ENCODE assay signal across 19 cellular contexts in genomic region chr5:150321211-150321610, GRCh38. TPM values are rescaled to one million over a fixed set of nuclear protein-coding genes. Genes with fewer than 3 reads are reported as not detected.
DNase-seq lines count a peak whose midpoint lies in the region; ATAC-seq, FAIRE-seq and TF ChIP-seq lines count a peak whose summit lies in the region.
"Had no signal": no experiment of that assay in that cellular context is flagged by ENCODE, and none has a peak within 500 bp of the region (broad histone marks: within the 10 kb centered on the region; RNA-seq: fewer than 3 reads in every experiment).

No MANE protein-coding gene starts in this region.

- H3K9me1 ChIP-seq in keratinocyte (ENCODE audit: control insufficient read depth, extremely low read depth, insufficient read depth, low read length), result peaks cover 2% of the 10 kb centered on the region

- DNase-seq in cardiac septum (ENCODE audit: low spot score) (peak; percentile 15), left ventricle myocardium superior (no peak), Panc1 (ENCODE audit: low read depth, low spot score) (no peak), keratinocyte (ENCODE audit: low read depth, low spot score) (no peak), COR-L47 (lab: John Stamatoyannopoulos, UW) (no peak), HAP-1 (ENCODE audit: low spot score in 2 of 2) (no peak), kidney tubule cell (ENCODE audit: low spot score) (no peak), mesothelial cell of epicardium (ENCODE audit: low spot score in 2 of 2, unreplicated experiment in 2 of 2) (no peak)
- DNase-seq: 8988T; BE2C; CD4-positive, alpha-beta memory T cell; DND-41; GDM1; GOT3; H9 had no signal

- dilution Hi-C loops in keratinocyte (cut with MboI; ENCODE audit: extremely low pct_ligation_motif_present, low sequenced_read_pairs), result no loop called here

- no peak for TF ChIP-seq CTCF in Panc1 (IDR thresholded peaks at IDR 0.05)
- no peak for TF ChIP-seq CTCF in keratinocyte (optimal IDR thresholded peaks at IDR 0.05 in 1 of 3, IDR thresholded peaks at IDR 0.05 in 1 of 3, conservative IDR thresholded peaks at IDR 0.05 in 1 of 3; ENCODE audit: extremely low read depth in 1 of 3, insufficient read depth in 2 of 3, low read length in 3 of 3)
- TF ChIP-seq CTCF in mesothelial cell of epicardium (IDR thresholded peaks at IDR 0.05; ENCODE audit: unreplicated experiment), result no peak

- H3K4me3 ChIP-seq in Panc1 (ENCODE audit: low read depth in 2 of 2, low read length in 2 of 2), result no peak overlapping the region
- H3K4me3 ChIP-seq in keratinocyte (ENCODE audit: control insufficient read depth in 2 of 3, extremely low read depth in 1 of 3, insufficient read depth in 2 of 3, low read depth in 1 of 3, low read length in 3 of 3), result no peak overlapping the region
- no peak overlapping the region for H3K4me3 ChIP-seq in HAP-1

- FAIRE-seq in keratinocyte (lab: Jason Lieb, UNC), result no peak
- FAIRE-seq: GM12892, GM19239 had no signal

- POLR2A ChIA-PET in Panc1 (lab: Charles Lee), result no interaction called here

- no peak overlapping the region for H3K4me3 Mint-ChIP-seq in mesothelial cell of epicardium
- H3K4me3 Mint-ChIP-seq: CD4-positive, alpha-beta memory T cell; H9 had no signal

- H3K36me3 ChIP-seq in Panc1 (ENCODE audit: control insufficient read depth, insufficient read depth, low read length) (no peaks in the 10 kb centered on the region), keratinocyte (ENCODE audit: control insufficient read depth in 2 of 2, extremely low read depth in 1 of 2, insufficient read depth in 2 of 2, low read length in 2 of 2) (no peaks in the 10 kb centered on the region), HAP-1 (replicated peaks) (no peaks in the 10 kb centered on the region)
- H3K36me3 ChIP-seq: BE2C had no signal

- no peaks in the 10 kb centered on the region for H3K27me3 Mint-ChIP-seq in mesothelial cell of epicardium (ENCODE audit: low read depth)

- H3K27ac Mint-ChIP-seq in mesothelial cell of epicardium, result no peak overlapping the region
- H3K27ac Mint-ChIP-seq: CD4-positive, alpha-beta memory T cell had no signal

- in situ Hi-C loops in Panc1 (cut with HindIII; ENCODE audit: low pct_unique_long_range_greater_than_20kb, low sequenced_read_pairs), result no loop called here
- in situ Hi-C loops in HAP-1 (cut with MboI; ENCODE audit: low sequenced_read_pairs), result no loop called here

- H3K9me3 ChIP-seq in Panc1 (ENCODE audit: control insufficient read depth, insufficient read depth, low read depth, low read length), result no peaks in the 10 kb centered on the region; the same call in 1 of the 2 replicates
- H3K9me3 ChIP-seq in keratinocyte (ENCODE audit: control insufficient read depth, low read depth, low read length), result no peaks in the 10 kb centered on the region
- no peaks in the 10 kb centered on the region for H3K9me3 ChIP-seq in HAP-1
- H3K9me3 ChIP-seq: BE2C had no signal

- no peaks in the 10 kb centered on the region for H4K20me1 ChIP-seq in keratinocyte (ENCODE audit: control insufficient read depth, extremely low read depth, insufficient read depth, low read length)

- H3K4me1 ChIP-seq in Panc1 (ENCODE audit: control insufficient read depth, insufficient read depth, low read length) (peaks cover 45% of the 10 kb centered on the region), keratinocyte (ENCODE audit: control insufficient read depth, extremely low read depth, insufficient read depth, low read length) (peaks cover 70% of the 10 kb centered on the region), HAP-1 (0 out of 2 replicates have a peak, but pooled peaks cover 2% of the 10 kb centered on the region)

- CTCF ChIA-PET in Panc1 (lab: Charles Lee), result no interaction called here

- ATAC-seq in left ventricle myocardium superior (no peak), Panc1 (no peak)

- peaks cover 4% of the 10 kb centered on the region for H3K9me3 Mint-ChIP-seq in mesothelial cell of epicardium
- H3K9me3 Mint-ChIP-seq: CD4-positive, alpha-beta memory T cell; H9 had no signal

- no peak overlapping the region for H3K9ac ChIP-seq in keratinocyte (ENCODE audit: control insufficient read depth, extremely low read depth, insufficient read depth, low read length)

- H3K4me2 ChIP-seq in keratinocyte (ENCODE audit: control insufficient read depth, extremely low read depth, insufficient read depth, low read depth, low read length), result no peak overlapping the region

- no peaks in the 10 kb centered on the region for H3K79me2 ChIP-seq in keratinocyte (ENCODE audit: control insufficient read depth, insufficient read depth, low read length)

- H3K27ac ChIP-seq in Panc1 (ENCODE audit: low read length) (peak overlapping the region; percentile 94), keratinocyte (ENCODE audit: control insufficient read depth, insufficient read depth, low read length) (peak overlapping the region; percentile 93)
- H3K27ac ChIP-seq: C4-2B, HL-60 had no signal

- H3K27me3 ChIP-seq in Panc1 (ENCODE audit: control insufficient read depth, insufficient read depth, low read length) (no peaks in the 10 kb centered on the region), keratinocyte (ENCODE audit: control insufficient read depth, extremely low read depth, insufficient read depth, low read length) (no peaks in the 10 kb centered on the region), HAP-1 (ENCODE audit: low read depth) (no peaks in the 10 kb centered on the region)
- H3K27me3 ChIP-seq: BE2C had no signal

- no TSS peak for BruUV-seq in Panc1 (replicated peaks; lab: Mats Ljungman, UMichigan)

- H2AFZ ChIP-seq in keratinocyte (ENCODE audit: control insufficient read depth, low read length), result no peak overlapping the region

- H3K4me1 Mint-ChIP-seq in mesothelial cell of epicardium, result peaks cover 38% of the 10 kb centered on the region

- intact Hi-C loops in cardiac septum (cut with DNase I), result no loop called here
- intact Hi-C loops in left ventricle myocardium superior (cut with micrococcal nuclease), result no loop called here
- intact Hi-C loops in Panc1 (cut with micrococcal nuclease; ENCODE audit: unreplicated experiment), result no loop called here

- H3K36me3 Mint-ChIP-seq in mesothelial cell of epicardium, result no peaks in the 10 kb centered on the region
- H3K36me3 Mint-ChIP-seq: CD4-positive, alpha-beta memory T cell had no signal

RNA-seq across cellular contexts. Expression of gene ARSI, which starts 18.5 kb away (rescaled TPM):
- total RNA-seq in cardiac septum (0.38 TPM), left ventricle myocardium superior (0.25 TPM), Panc1 (2021; ENCODE audit: unreplicated experiment) (18.6 TPM), mesothelial cell of epicardium (18.5 to 19.1 TPM (median 18.8 TPM) in 3 replicates)
- polyA plus RNA-seq in Panc1 (2012; ENCODE audit: insufficient read length), result 16.4 TPM
- 1.7 to 3.8 TPM (median 2.4 TPM) in 3 replicates for polyA plus RNA-seq in keratinocyte
- 0.82 TPM for polyA plus RNA-seq in keratinocyte (2011; ENCODE audit: low read depth)
- polyA plus RNA-seq in keratinocyte (2011; cell fraction: cytosol; rRNA removed), result 0.75 and 1.5 TPM in 2 replicates
- 2.6 and 3.3 TPM in 2 replicates for polyA plus RNA-seq in keratinocyte (2011; cell fraction: nucleus; rRNA removed)
- polyA plus RNA-seq in keratinocyte (2012; ENCODE audit: low replicate concordance), result 3.2 and 4.5 TPM in 2 replicates
- polyA minus RNA-seq in keratinocyte, result 2.5 to 7.3 TPM (median 5.1 TPM) in 3 replicates
- polyA minus RNA-seq in keratinocyte (2011; cell fraction: cytosol; rRNA and poly(A)+ RNA removed), result 4.4 TPM
- 3.5 and 4.7 TPM in 2 replicates for polyA minus RNA-seq in keratinocyte (2011; cell fraction: nucleus; rRNA and poly(A)+ RNA removed)
- total RNA-seq: CD4-positive, alpha-beta memory T cell had no signal
- polyA plus RNA-seq: CD4-positive, alpha-beta memory T cell had no signal

RNA-seq across cellular contexts. Expression of gene CAMK2A, which starts 31.6 kb away (rescaled TPM):
- total RNA-seq in cardiac septum (22.7 TPM), left ventricle myocardium superior (16.6 TPM), Panc1 (2021; ENCODE audit: unreplicated experiment) (0.51 TPM), mesothelial cell of epicardium (3.9 to 4.1 TPM (median 4.0 TPM) in 3 replicates)
- 0.28 TPM for polyA plus RNA-seq in Panc1 (2012; ENCODE audit: insufficient read length)
- 0.03 to 0.05 TPM in 2 of 3 replicates, not detected in the other for polyA plus RNA-seq in keratinocyte
- not detected for polyA plus RNA-seq in keratinocyte (2011; ENCODE audit: low read depth)
- not detected in 2 replicates for polyA plus RNA-seq in keratinocyte (2011; cell fraction: cytosol; rRNA removed)
- polyA plus RNA-seq in keratinocyte (2011; cell fraction: nucleus; rRNA removed), result 0.08 TPM in 1 of 2 replicates, not detected in the other
- polyA plus RNA-seq in keratinocyte (2012; ENCODE audit: low replicate concordance), result 0.16 TPM in 1 of 2 replicates, not detected in the other
- polyA minus RNA-seq in keratinocyte, result 0.13 TPM in 1 of 3 replicates, not detected in the others
- not detected for polyA minus RNA-seq in keratinocyte (2011; cell fraction: cytosol; rRNA and poly(A)+ RNA removed)
- not detected in 2 replicates for polyA minus RNA-seq in keratinocyte (2011; cell fraction: nucleus; rRNA and poly(A)+ RNA removed)
- total RNA-seq: CD4-positive, alpha-beta memory T cell had no signal
- polyA plus RNA-seq: CD4-positive, alpha-beta memory T cell had no signal

RNA-seq across cellular contexts. Expression of gene TCOF1, which starts 36.3 kb away (rescaled TPM):
- total RNA-seq in cardiac septum, result 15.5 TPM
- 21.0 TPM for total RNA-seq in left ventricle myocardium superior
- 92.8 TPM for total RNA-seq in Panc1 (2021; ENCODE audit: unreplicated experiment)
- polyA plus RNA-seq in Panc1 (2012; ENCODE audit: insufficient read length), result 45.0 TPM
- polyA plus RNA-seq in keratinocyte, result 7.9 to 23.3 TPM (median 13.6 TPM) in 3 replicates
- polyA plus RNA-seq in keratinocyte (2011; ENCODE audit: low read depth), result 24.6 TPM
- polyA plus RNA-seq in keratinocyte (2011; cell fraction: cytosol; rRNA removed), result 7.7 and 11.7 TPM in 2 replicates
- 28.0 and 33.6 TPM in 2 replicates for polyA plus RNA-seq in keratinocyte (2011; cell fraction: nucleus; rRNA removed)
- 8.4 and 40.3 TPM in 2 replicates for polyA plus RNA-seq in keratinocyte (2012; ENCODE audit: low replicate concordance)
- polyA minus RNA-seq in keratinocyte, result 8.6 to 36.7 TPM (median 15.6 TPM) in 3 replicates
- polyA minus RNA-seq in keratinocyte (2011; cell fraction: cytosol; rRNA and poly(A)+ RNA removed), result 11.3 TPM
- 11.7 and 14.9 TPM in 2 replicates for polyA minus RNA-seq in keratinocyte (2011; cell fraction: nucleus; rRNA and poly(A)+ RNA removed)
- 53.7 to 58.8 TPM (median 55.7 TPM) in 3 replicates for total RNA-seq in mesothelial cell of epicardium

Comparison
In these comparisons a context has a peak if more than half of its experiments do, and no peak if none do; other contexts are left out.
1. RNA of gene ARSI, which starts 18.5 kb away (total RNA-seq): 18.5 to 19.1 TPM in mesothelial cell of epicardium and 18.6 TPM in Panc1 (single experiment); 0.38 TPM in cardiac septum (single experiment) and 0.25 TPM in left ventricle myocardium superior (single experiment); every median in the first group is over 10 times any median in the second.